ENCODE assay signal across 8 cellular contexts in genomic region chr11:9015677-9016076, GRCh38. TPM values are rescaled to one million over a fixed set of nuclear protein-coding genes. Genes with fewer than 3 reads are reported as not detected.
DNase-seq lines count a peak whose midpoint lies in the region; ATAC-seq and TF ChIP-seq lines count a peak whose summit lies in the region.

No MANE protein-coding gene starts in this region.

- intact Hi-C loops in ascending aorta (cut with DNase I), result loop anchor here (1.0 to 5.0 kb wide), 2 partner anchors 122 to 492 kb away; no protein-coding TSS in a partner anchor
- intact Hi-C loops in gastrocnemius medialis (cut with DNase I; ENCODE audit: low total_unique reads), result loop anchor here (1.0 kb wide), 2 partner anchors 122 to 491 kb away; no protein-coding TSS in a partner anchor
- intact Hi-C loops in posterior vena cava (cut with DNase I), result loop anchor here in 1 of 2 donors (5.0 kb wide), 1 partner anchor 122 kb away; no protein-coding TSS in a partner anchor

- no peaks in the 10 kb centered on the region for H3F3A ChIP-seq in GM23338 (replicated peaks; ENCODE audit: low read depth)

- no peaks in the 10 kb centered on the region for H3K79me2 ChIP-seq in GM23338 (replicated peaks; ENCODE audit: insufficient read depth)

- no peak overlapping the region for H3K4me3 Mint-ChIP-seq in GM23338
- H3K4me3 Mint-ChIP-seq in T-cell, result no peak overlapping the region

- in situ Hi-C loops in gastrocnemius medialis (cut with MboI; ENCODE audit: low sequenced_read_pairs in 4 of 4), result loop anchor here (5.0 to 25.0 kb wide), 4 partner anchors 117 to 472 kb away; no protein-coding TSS in a partner anchor

- no peaks in the 10 kb centered on the region for H3K36me3 ChIP-seq in GM23338 (ENCODE audit: insufficient read depth)
- H3K36me3 ChIP-seq in ascending aorta, result no peaks in the 10 kb centered on the region
- no peaks in the 10 kb centered on the region for H3K36me3 ChIP-seq in gastrocnemius medialis

- H3K4me3 ChIP-seq in GM23338 (no peak overlapping the region), ascending aorta (no peak overlapping the region), gastrocnemius medialis (no peak overlapping the region)

- POLR2A ChIA-PET in T-cell (lab: Charles Lee), result no interaction called here

- CTCF ChIA-PET in T-cell (lab: Charles Lee), result interaction anchor here (0.7 to 4.4 kb wide), 21 partner anchors 9 to 519 kb away, joined by 3 to 77 read pairs (median 4); no protein-coding TSS in a partner anchor

- H3K9me3 ChIP-seq in ascending aorta (no peaks in the 10 kb centered on the region), gastrocnemius medialis (no peaks in the 10 kb centered on the region)

- no peak for TF ChIP-seq POLR2A in gastrocnemius medialis (IDR thresholded peaks at IDR 0.05)

- DNase-seq in DMS53 (lab: John Stamatoyannopoulos, UW) (peak; percentile 90), GM23338 (ENCODE audit: low spot score) (peak; percentile 92), NCI-H1105 treated with DMSO at 0.1 percent for 48 hours (lab: John Stamatoyannopoulos, UW) (peak; percentile 69), T-cell (peak; percentile 14 to 59 (median 38)), ascending aorta (ENCODE audit: low spot score in 2 of 2) (peak in 1 of 2 donors; percentile 79), hepatic stellate cell (ENCODE audit: low spot score) (peak; percentile 78), gastrocnemius medialis (peak; percentile 50 to 59), posterior vena cava (ENCODE audit: low spot score) (no peak)

- H3K4me1 Mint-ChIP-seq in GM23338, result peaks cover 5% of the 10 kb centered on the region; the same call in 1 of the 3 replicates
- peaks cover 17 to 25% (median 17%) of the 10 kb centered on the region in 3 donors for H3K4me1 Mint-ChIP-seq in T-cell

- H3K4me2 ChIP-seq in GM23338, result no peak overlapping the region

- H3K9me3 Mint-ChIP-seq in GM23338 (peaks cover 5% of the 10 kb centered on the region; the same call in 1 of the 3 replicates), T-cell (no peaks in the 10 kb centered on the region)

- H3K27me3 Mint-ChIP-seq in GM23338 (ENCODE audit: insufficient read depth, low read depth, poor library complexity) (peaks cover 3% of the 10 kb centered on the region), T-cell (peaks cover 5 to 10% of the 10 kb centered on the region in 2 donors)

- H4K20me1 ChIP-seq in GM23338 (replicated peaks; ENCODE audit: insufficient read depth), result no peaks in the 10 kb centered on the region

- H3K27ac ChIP-seq in GM23338 (ENCODE audit: low read depth), result no peak overlapping the region
- H3K27ac ChIP-seq in ascending aorta, result no peak overlapping the region
- H3K27ac ChIP-seq in gastrocnemius medialis, result no peak overlapping the region

- H3K36me3 Mint-ChIP-seq in GM23338 (ENCODE audit: low read depth) (no peaks in the 10 kb centered on the region; the same call in 2 of the 3 replicates), T-cell (no peaks in the 10 kb centered on the region)

- TF ChIP-seq CTCF in GM23338 (conservative IDR thresholded peaks at IDR 0.05; ENCODE audit: low read depth in 2 of 2) (peak; percentile 80 to 90), ascending aorta (IDR thresholded peaks at IDR 0.05) (peak; percentile 61 to 74 (median 63)), gastrocnemius medialis (IDR thresholded peaks at IDR 0.05 in 4 of 5, conservative IDR thresholded peaks at IDR 0.05 in 1 of 5) (peak in 4 of 5 experiments; percentile 60 to 78 (median 72))

- 0 out of 2 replicates have a peak, but pooled peaks cover 3% of the 10 kb centered on the region for H3K9me2 ChIP-seq in GM23338 (ENCODE audit: insufficient read depth)

- ATAC-seq in GM23338 (peak; percentile 97), T-cell (replicated peaks in 1 of 4) (peak; percentile 72 to 86 (median 78)), gastrocnemius medialis (peak; percentile 92 to 96)

- no peak overlapping the region for H3K27ac Mint-ChIP-seq in GM23338
- no peak overlapping the region for H3K27ac Mint-ChIP-seq in T-cell

- no peaks in the 10 kb centered on the region for H3K4me1 ChIP-seq in GM23338 (ENCODE audit: insufficient read depth)
- H3K4me1 ChIP-seq in ascending aorta, result no peaks in the 10 kb centered on the region
- peaks cover 0 to 16% of the 10 kb centered on the region in 2 donors for H3K4me1 ChIP-seq in gastrocnemius medialis

- H3K27me3 ChIP-seq in GM23338 (ENCODE audit: insufficient read depth), result no peaks in the 10 kb centered on the region
- H3K27me3 ChIP-seq in ascending aorta, result no peaks in the 10 kb centered on the region
- H3K27me3 ChIP-seq in gastrocnemius medialis, result no peaks in the 10 kb centered on the region

- no peak overlapping the region for H2AFZ ChIP-seq in GM23338

TF ChIP-seq in GM23338, 12 proteins besides CTCF, POLR2A, EP300 and RAD21 (continues in another document):
- TF ChIP-seq NANOG (IDR thresholded peaks at IDR 0.05; ENCODE audit: borderline replicate concordance) (no peak), EZH2 (IDR thresholded peaks at IDR 0.05; ENCODE audit: low read depth, unreplicated experiment) (no peak), REST (IDR thresholded peaks at IDR 0.05; ENCODE audit: unreplicated experiment) (no peak), STAT1 (IDR thresholded peaks at IDR 0.05; ENCODE audit: unreplicated experiment) (no peak), POLR2AphosphoS5 (IDR thresholded peaks at IDR 0.05; ENCODE audit: low read depth) (no peak), ETS1 (IDR thresholded peaks at IDR 0.05) (no peak), ZNF331 (CRISPR knock-in tag; IDR thresholded peaks at IDR 0.05; ENCODE audit: low read depth) (no peak), JUNB (IDR thresholded peaks at IDR 0.05; ENCODE audit: unreplicated experiment) (no peak), CREB1 (CRISPR knock-in tag; IDR thresholded peaks at IDR 0.05; ENCODE audit: low read depth) (no peak)

RNA-seq across cellular contexts. Expression of gene NRIP3, which starts 11.9 kb away (rescaled TPM):
- 7.9 and 8.0 TPM in 2 replicates for total RNA-seq in GM23338 (2014; rRNA removed; shearing (Covaris generic))
- polyA plus RNA-seq in GM23338 (2016; fragmentation: Nextera tagmentation; extraction: Ambion mirVana), result 3.0 and 3.2 TPM in 2 replicates
- total RNA-seq in T-cell (1 to 10 TPM in 4 of 5 donors, under 1 TPM in 1; 0.89 to 3.9 (median 1.6) TPM), ascending aorta (7.7 TPM), gastrocnemius medialis (1 to 10 TPM in 2 of 4 donors, under 1 TPM in 1, not detected in 1; 0.10 to 3.4 (median 1.1) TPM), posterior vena cava (1 to 10 TPM; 3.1 to 6.0 TPM)

RNA-seq across cellular contexts. Expression of gene TMEM9B, which starts 51.4 kb away (rescaled TPM):
- 9.7 and 10.4 TPM in 2 replicates for total RNA-seq in GM23338 (2014; rRNA removed; shearing (Covaris generic))
- 10.2 and 12.9 TPM in 2 replicates for polyA plus RNA-seq in GM23338 (2016; fragmentation: Nextera tagmentation; extraction: Ambion mirVana)
- 10 to 100 TPM; 19.9 to 30.5 (median 29.4) TPM for total RNA-seq in T-cell
- 42.4 TPM for total RNA-seq in ascending aorta
- total RNA-seq in gastrocnemius medialis, result 10 to 100 TPM; 29.4 to 45.3 (median 40.1) TPM
- total RNA-seq in posterior vena cava, result 10 to 100 TPM; 20.6 to 26.1 TPM
